ENCODE assay signal across 1 cellular context in genomic region chr2:11465485-11466306, GRCh38.
TF ChIP-seq lines count a peak whose summit lies in the region.

Gene E2F6 (minus strand): TSS chr2:11466161. CDS start chr2:11465879, 282 bp downstream.

TF ChIP-seq in HepG2, 621 proteins besides CTCF, POLR2A, EP300 and RAD21 (continued from another document and continues in another):
- TF ChIP-seq SNAPC4 (CRISPR knock-in tag; IDR thresholded peaks at IDR 0.05) (peak; percentile 97), ZNF225 (CRISPR knock-in tag; IDR thresholded peaks at IDR 0.05) (peak; percentile 100), ZNF343 (CRISPR knock-in tag; IDR thresholded peaks at IDR 0.05) (peak; percentile 95), ZNF333 (CRISPR knock-in tag; IDR thresholded peaks at IDR 0.05; ENCODE audit: borderline replicate concordance) (peak; percentile 98; the same call in 1 of the 2 replicates), ZNF75D (CRISPR knock-in tag; IDR thresholded peaks at IDR 0.05; ENCODE audit: borderline replicate concordance) (peak; percentile 97; the same call in 1 of the 2 replicates), ZNF770 (CRISPR knock-in tag; IDR thresholded peaks at IDR 0.05) (peak; percentile 9), TBL1XR1 (IDR thresholded peaks at IDR 0.05; ENCODE audit: borderline replicate concordance, low read length, partially characterized antibody) (peak; percentile 73), ZNF570 (CRISPR knock-in tag; IDR thresholded peaks at IDR 0.05; ENCODE audit: borderline replicate concordance) (peak; percentile 99), ZNF30 (CRISPR knock-in tag; IDR thresholded peaks at IDR 0.05) (peak; percentile 99), PAF1 (CRISPR knock-in tag; IDR thresholded peaks at IDR 0.05) (no peak), HNF4A (CRISPR knock-in tag; IDR thresholded peaks at IDR 0.05) (peak; percentile 36), ZNF124 (CRISPR knock-in tag; IDR thresholded peaks at IDR 0.05) (peak; percentile 39), ZNF614 (CRISPR knock-in tag; IDR thresholded peaks at IDR 0.05; ENCODE audit: borderline replicate concordance) (peak; percentile 95; the same call in 1 of the 2 replicates), ARID5B (CRISPR knock-in tag; IDR thresholded peaks at IDR 0.05) (peak; percentile 70), IRF9 (CRISPR knock-in tag; IDR thresholded peaks at IDR 0.05; ENCODE audit: borderline replicate concordance) (peak; percentile 100), POLR2AphosphoS5 (IDR thresholded peaks at IDR 0.05; ENCODE audit: low read depth, low read length) (peak; percentile 64), CBFB (CRISPR knock-in tag; IDR thresholded peaks at IDR 0.05) (peak; percentile 74), TFE3 (CRISPR knock-in tag; IDR thresholded peaks at IDR 0.05) (peak; percentile 81), NFRKB (IDR thresholded peaks at IDR 0.05) (no peak), ZNF609 (CRISPR knock-in tag; IDR thresholded peaks at IDR 0.05; ENCODE audit: borderline replicate concordance) (peak; percentile 87), ZNF780A (CRISPR knock-in tag; IDR thresholded peaks at IDR 0.05) (peak; percentile 96), ZNF20 (CRISPR knock-in tag; IDR thresholded peaks at IDR 0.05) (peak; percentile 97), NFIC (IDR thresholded peaks at IDR 0.05; ENCODE audit: low read length) (no peak), RXRA (CRISPR knock-in tag; IDR thresholded peaks at IDR 0.05) (peak; percentile 86), ZNF383 (CRISPR knock-in tag; IDR thresholded peaks at IDR 0.05; ENCODE audit: borderline replicate concordance) (0 out of 2 replicates have a peak, but pooled peaks have one; percentile 18), PREB (CRISPR knock-in tag; IDR thresholded peaks at IDR 0.05) (peak; percentile 90; the same call in 1 of the 2 replicates), ZC3H4 (CRISPR knock-in tag; IDR thresholded peaks at IDR 0.05; ENCODE audit: borderline replicate concordance) (no peak), NCOA2 (CRISPR knock-in tag; IDR thresholded peaks at IDR 0.05) (peak; percentile 59; the same call in 1 of the 2 replicates), RFXAP (CRISPR knock-in tag; IDR thresholded peaks at IDR 0.05; ENCODE audit: borderline replicate concordance) (peak; percentile 97), HOXA3 (CRISPR knock-in tag; IDR thresholded peaks at IDR 0.05) (peak; percentile 94), NR1H2 (CRISPR knock-in tag; IDR thresholded peaks at IDR 0.05; ENCODE audit: borderline replicate concordance, low read depth) (peak; percentile 94), CREM (IDR thresholded peaks at IDR 0.05) (peak; percentile 36; the same call in 1 of the 2 replicates), CREM (CRISPR knock-in tag; IDR thresholded peaks at IDR 0.05) (no peak), ATAD3A (CRISPR knock-in tag; IDR thresholded peaks at IDR 0.05) (no peak), SALL1 (CRISPR knock-in tag; IDR thresholded peaks at IDR 0.05) (peak; percentile 98), HCFC1 (IDR thresholded peaks at IDR 0.05; ENCODE audit: low read depth, low read length) (peak; percentile 52; the same call in 1 of the 2 replicates), EZH2 (conservative IDR thresholded peaks at IDR 0.05; ENCODE audit: low read depth, low read length) (no peak), ZSCAN5A (CRISPR knock-in tag; IDR thresholded peaks at IDR 0.05; ENCODE audit: borderline replicate concordance) (peak; percentile 99), ZNF556 (CRISPR knock-in tag; IDR thresholded peaks at IDR 0.05; ENCODE audit: borderline replicate concordance) (no peak; the same call in 1 of the 2 replicates), ZC3H13 (CRISPR knock-in tag; IDR thresholded peaks at IDR 0.05) (peak; percentile 97), ZNF160 (CRISPR knock-in tag; IDR thresholded peaks at IDR 0.05) (peak; percentile 90), JUND (CRISPR knock-in tag; IDR thresholded peaks at IDR 0.05) (peak; percentile 74)
